In the genomic region with DNA sequence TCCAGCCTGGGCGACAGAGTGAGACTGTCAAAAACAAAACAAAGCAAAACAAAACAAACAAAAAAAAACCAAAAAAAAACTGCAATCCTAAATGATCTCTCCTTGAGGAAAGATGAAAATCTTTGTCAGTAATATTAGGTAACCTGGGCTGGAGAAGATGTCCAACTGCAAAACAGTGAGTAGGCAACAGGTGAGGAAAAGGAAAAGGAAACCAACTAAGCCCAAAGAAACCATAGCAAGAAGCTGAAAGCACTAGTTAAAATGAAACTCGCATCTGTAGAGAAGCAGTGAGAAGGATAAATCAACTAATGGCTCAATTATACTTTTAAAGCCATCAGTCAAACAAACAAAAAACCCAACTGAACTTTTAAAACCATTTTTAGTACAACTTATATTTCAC, we compare ENCODE assay signal across 14 cellular contexts. TPM values are rescaled to one million over a fixed set of nuclear protein-coding genes. Genes with fewer than 3 reads are reported as not detected.
A peak's percentile ranks its signal among the peaks of the same experiment; 100 is the strongest.
DNase-seq lines count a peak whose midpoint lies in the region; ATAC-seq and TF ChIP-seq lines count a peak whose summit lies in the region.
"Had no signal": no experiment of that assay in that cellular context is flagged by ENCODE, and none has a peak within 500 bp of the region (broad histone marks: within the 10 kb centered on the region; RNA-seq: fewer than 3 reads in every experiment).

No MANE protein-coding gene starts in this region.

- peak overlapping the region; percentile 35 for H3K27ac Mint-ChIP-seq in neural crest cell (ENCODE audit: unreplicated experiment)
- H3K27ac Mint-ChIP-seq: T-cell had no signal

- peaks cover 11% of the 10 kb centered on the region for H3K36me3 Mint-ChIP-seq in neural crest cell (ENCODE audit: low read depth)
- H3K36me3 Mint-ChIP-seq: T-cell had no signal

- ATAC-seq in GM19043 (IDR thresholded peaks at IDR 0.05; ENCODE audit: low read depth, unreplicated experiment) (peak; percentile 59), GM21786 (IDR thresholded peaks at IDR 0.05; ENCODE audit: unreplicated experiment) (peak; percentile 80), HG03139 (IDR thresholded peaks at IDR 0.05; ENCODE audit: unreplicated experiment) (peak; percentile 70)
- no peak for ATAC-seq in activated CD4-positive, CD25-positive, alpha-beta regulatory T cell treated with anti-CD3 and anti-CD28 coated beads, Interleukin-2, amount 50 U/mL, for 24 hours
- ATAC-seq: HCT116, T-cell had no signal

- no peak for TF ChIP-seq CTCF in neural crest cell (conservative IDR thresholded peaks at IDR 0.05)

- peaks cover 30% of the 10 kb centered on the region for H3K4me1 Mint-ChIP-seq in neural crest cell

- peaks cover 4% of the 10 kb centered on the region for H3K9me3 Mint-ChIP-seq in neural crest cell
- H3K9me3 Mint-ChIP-seq: T-cell had no signal

- DNase-seq in neural crest cell (ENCODE audit: low read depth, low spot score), result no peak
- no peak for DNase-seq in SK-N-DZ (ENCODE audit: low spot score)
- DNase-seq in NCI-H1092 (lab: John Stamatoyannopoulos, UW), result no peak
- DNase-seq: activated CD4-positive, alpha-beta T cell treated with anti-CD3 and anti-CD28 coated beads, Interleukin-2, amount 50 U/mL, for 4 hours; activated naive CD4-positive, alpha-beta T cell treated with anti-CD3 and anti-CD28 coated beads, Interleukin-2, amount 50 U/mL, for 16 hours; retina; stimulated activated CD4-positive, alpha-beta T cell treated with anti-CD3 and anti-CD28 coated beads, Interleukin-4, amount 100 ng/mL, for 4 hours; stomach; T-cell had no signal

- H3K27me3 Mint-ChIP-seq in neural crest cell (ENCODE audit: low read depth), result no peaks in the 10 kb centered on the region

- no peak overlapping the region for H3K4me3 Mint-ChIP-seq in neural crest cell
- H3K4me3 Mint-ChIP-seq: T-cell had no signal

RNA-seq across cellular contexts. Expression of gene ENOX2, which starts 54.2 kb away (rescaled TPM):
- 38.3 and 40.3 TPM in 2 replicates for total RNA-seq in neural crest cell
- 12.8 and 17.8 TPM in 2 replicates for polyA plus RNA-seq in SK-N-DZ (2014; cell fraction: cytosol; rRNA removed)
- polyA plus RNA-seq in SK-N-DZ (2014; cell fraction: nucleus; rRNA removed), result 6.3 and 11.5 TPM in 2 replicates

Comparison
In these comparisons a context has a peak if more than half of its experiments do, and no peak if none do; other contexts are left out.
1. ATAC-seq: peak in GM19043 (single experiment), GM21786 (single experiment) and HG03139 (single experiment); none in activated CD4-positive, CD25-positive, alpha-beta regulatory T cell treated with anti-CD3 and anti-CD28 coated beads, Interleukin-2, amount 50 U/mL, for 24 hours (0 of 2).